9 cellular contexts compared by ENCODE assay signal in genomic region chr19:17860331-17860992, GRCh38. TPM values are rescaled to one million over a fixed set of nuclear protein-coding genes. Genes with fewer than 3 reads are reported as not detected.
DNase-seq lines count a peak whose midpoint lies in the region; ATAC-seq and TF ChIP-seq lines count a peak whose summit lies in the region.
"Had no signal": no experiment of that assay in that cellular context is flagged by ENCODE, and none has a peak within 500 bp of the region (broad histone marks: within the 10 kb centered on the region; RNA-seq: fewer than 3 reads in every experiment).

No MANE protein-coding gene starts in this region.

- H3K36me3 ChIP-seq in GM06990 (ENCODE audit: control insufficient read depth, insufficient read depth, low read length) = peaks cover 36% of the 10 kb centered on the region
- peaks cover 17% of the 10 kb centered on the region for H3K36me3 ChIP-seq in Panc1 (ENCODE audit: control insufficient read depth, insufficient read depth, low read length)
- H3K36me3 ChIP-seq in esophagus (ENCODE audit: control insufficient read depth in 2 of 2, insufficient read depth in 2 of 2, low read length in 1 of 2) = peaks cover 15 to 30% of the 10 kb centered on the region in 2 donors
- H3K36me3 ChIP-seq in parathyroid adenoma (ENCODE audit: control insufficient read depth, insufficient read depth, low read length) = no peaks in the 10 kb centered on the region

- TSS peak; percentile 86 for BruUV-seq in Panc1 (replicated peaks; lab: Mats Ljungman, UMichigan)

- CTCF ChIA-PET in Panc1 (lab: Charles Lee) = no interaction called here

- H3K9me3 ChIP-seq in Panc1 (ENCODE audit: control insufficient read depth, insufficient read depth, low read depth, low read length) = no peaks in the 10 kb centered on the region
- no peaks in the 10 kb centered on the region for H3K9me3 ChIP-seq in esophagus (ENCODE audit: control insufficient read depth in 2 of 2, insufficient read depth in 1 of 2, low read depth in 1 of 2, low read length in 1 of 2)
- no peaks in the 10 kb centered on the region for H3K9me3 ChIP-seq in parathyroid adenoma (ENCODE audit: control insufficient read depth, low read length)

- 1% methylated on average over 22 of the region's 22 CpGs for WGBS in esophagus, 2 donors

- TF ChIP-seq CTCF in GM06990 (IDR thresholded peaks at IDR 0.05; ENCODE audit: insufficient read depth, low read length, poor library complexity, severe bottlenecking) = no peak
- no peak for TF ChIP-seq CTCF in Panc1 (IDR thresholded peaks at IDR 0.05)
- TF ChIP-seq CTCF in parathyroid adenoma (IDR thresholded peaks at IDR 0.05) = no peak

- no peak for DNase-seq in GM06990 (ENCODE audit: extremely low read depth, insufficient read length)
- no peak for DNase-seq in Panc1 (ENCODE audit: low read depth, low spot score)
- DNase-seq in SHP77 treated with DMSO at 0.1 percent for 48 hours (lab: John Stamatoyannopoulos, UW) = no peak
- DNase-seq in caudate nucleus (lab: John Stamatoyannopoulos, UW) = no peak
- no peak for DNase-seq in NCI-H2029 (lab: John Stamatoyannopoulos, UW)

- H3K4me1 ChIP-seq in Panc1 (ENCODE audit: control insufficient read depth, insufficient read depth, low read length) (peaks cover 25% of the 10 kb centered on the region), esophagus (ENCODE audit: control insufficient read depth in 2 of 2, insufficient read depth in 2 of 2, low read length in 1 of 2) (peaks cover 11 to 23% of the 10 kb centered on the region in 2 donors), parathyroid adenoma (peaks cover 7% of the 10 kb centered on the region)

- H3K4me3 ChIP-seq in GM06990 (replicated peaks; ENCODE audit: low read depth, low read length) (peak overlapping the region; percentile 98), Panc1 (ENCODE audit: low read depth in 2 of 2, low read length in 2 of 2) (peak overlapping the region; percentile 96 to 99), esophagus (ENCODE audit: low read depth in 1 of 2, low read length in 2 of 2) (peak overlapping the region; percentile 80 to 95), parathyroid adenoma (ENCODE audit: low read depth, low read length) (peak overlapping the region; percentile 96)

- intact Hi-C loops in Panc1 (cut with micrococcal nuclease; ENCODE audit: unreplicated experiment) = no loop called here

- H3K27me3 ChIP-seq in GM06990 (replicated peaks; ENCODE audit: control insufficient read depth, insufficient read depth, low read length) (no peaks in the 10 kb centered on the region), Panc1 (ENCODE audit: control insufficient read depth, insufficient read depth, low read length) (no peaks in the 10 kb centered on the region), esophagus (ENCODE audit: control insufficient read depth in 1 of 2, insufficient read depth in 2 of 2, low read length in 2 of 2) (no peaks in the 10 kb centered on the region), parathyroid adenoma (ENCODE audit: control insufficient read depth, insufficient read depth, low read length) (no peaks in the 10 kb centered on the region)

- POLR2A ChIA-PET in Panc1 (lab: Charles Lee) = interaction anchor here (0.6 kb wide), 1 partner anchor 134 kb away, joined by 5 read pairs; no protein-coding TSS in a partner anchor

- in situ Hi-C loops in Panc1 (cut with HindIII; ENCODE audit: low pct_unique_long_range_greater_than_20kb, low sequenced_read_pairs) = no loop called here

- H2AFZ ChIP-seq in parathyroid adenoma = peak overlapping the region; percentile 91

- H3K4me2 ChIP-seq in parathyroid adenoma (ENCODE audit: low read length) = peak overlapping the region; percentile 87

- peak overlapping the region; percentile 10 for H3K9ac ChIP-seq in parathyroid adenoma

- ATAC-seq in Panc1 = no peak
- no peak for ATAC-seq in HG02798 (IDR thresholded peaks at IDR 0.05; ENCODE audit: poor library complexity, unreplicated experiment)

- H3K79me2 ChIP-seq in parathyroid adenoma = peaks cover 18% of the 10 kb centered on the region

- peak overlapping the region; percentile 98 for H3K27ac ChIP-seq in Panc1 (ENCODE audit: low read length)
- peak overlapping the region; percentile 53 to 82 for H3K27ac ChIP-seq in esophagus (ENCODE audit: low read depth in 2 of 2, low read length in 1 of 2)
- H3K27ac ChIP-seq in parathyroid adenoma = peak overlapping the region; percentile 85
- H3K27ac ChIP-seq in caudate nucleus (ENCODE audit: low read depth, low read length) = no peak overlapping the region

RNA-seq across cellular contexts. Expression of gene RPL18A, which starts 0.8 kb away (rescaled TPM):
- 1,352 TPM for total RNA-seq in Panc1 (2021; ENCODE audit: unreplicated experiment)
- 2,329 TPM for polyA plus RNA-seq in Panc1 (2012; ENCODE audit: insufficient read length)
- 1,000 to 10,000 TPM; 1,368 to 2,485 TPM for polyA plus RNA-seq in esophagus

RNA-seq across cellular contexts. Expression of gene SLC5A5, which starts 11.3 kb away (rescaled TPM):
- 6.3 TPM for total RNA-seq in Panc1 (2021; ENCODE audit: unreplicated experiment)
- polyA plus RNA-seq in Panc1 (2012; ENCODE audit: insufficient read length) = 4.5 TPM
- under 1 TPM; 0.01 to 0.04 TPM for polyA plus RNA-seq in esophagus
- total RNA-seq: LHCN-M2 had no signal

RNA-seq across cellular contexts. Expression of gene JAK3, which starts 12.7 kb away (rescaled TPM):
- 2.1 TPM for total RNA-seq in Panc1 (2021; ENCODE audit: unreplicated experiment)
- 1.7 TPM for polyA plus RNA-seq in Panc1 (2012; ENCODE audit: insufficient read length)
- polyA plus RNA-seq in esophagus = 1 to 10 TPM; 1.5 to 2.5 TPM
- total RNA-seq: LHCN-M2 had no signal

RNA-seq across cellular contexts. Expression of gene INSL3, which starts 39.1 kb away (rescaled TPM):
- total RNA-seq in Panc1 (2021; ENCODE audit: unreplicated experiment) = 0.57 TPM
- 1.2 TPM for polyA plus RNA-seq in Panc1 (2012; ENCODE audit: insufficient read length)
- under 1 TPM; 0.06 to 0.12 TPM for polyA plus RNA-seq in esophagus
- total RNA-seq: LHCN-M2 had no signal
